In the genomic region with DNA sequence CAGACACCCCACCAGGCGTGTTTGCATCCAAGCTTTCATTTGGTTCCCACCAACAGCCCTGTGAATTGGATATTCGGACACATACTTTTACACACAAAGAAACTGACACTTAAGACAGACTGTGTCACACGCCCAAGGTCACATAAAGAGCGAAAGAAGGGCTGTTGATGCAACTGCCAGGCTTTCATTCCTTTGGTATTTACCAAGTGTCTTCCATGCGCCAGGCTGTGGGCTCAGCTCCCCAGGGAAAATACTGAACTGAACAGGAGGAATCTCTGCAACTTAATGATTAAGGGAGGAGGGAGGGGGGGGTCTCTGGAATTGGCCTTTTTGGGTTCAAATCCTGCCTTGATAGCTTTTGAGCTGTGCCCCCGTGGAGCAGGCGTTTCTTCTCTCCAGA, we compare ENCODE assay signal across 33 cellular contexts.
A peak's percentile ranks its signal among the peaks of the same experiment; 100 is the strongest.
DNase-seq lines count a peak whose midpoint lies in the region; FAIRE-seq and TF ChIP-seq lines count a peak whose summit lies in the region.
"Had no signal": no experiment of that assay in that cellular context is flagged by ENCODE, and none has a peak within 500 bp of the region (broad histone marks: within the 10 kb centered on the region; RNA-seq: fewer than 3 reads in every experiment).

No MANE protein-coding gene starts in this region.

- no peak overlapping the region for H3K4me2 ChIP-seq in astrocyte (ENCODE audit: low read length)
- H3K4me2 ChIP-seq: PC-9 had no signal

- H3K9me3 ChIP-seq in astrocyte (ENCODE audit: insufficient read depth, low read depth, low read length) = no peaks in the 10 kb centered on the region
- H3K9me3 ChIP-seq in Caco-2 = no peaks in the 10 kb centered on the region
- H3K9me3 ChIP-seq: upper lobe of left lung had no signal

- H3K4me1 Mint-ChIP-seq in astrocyte (ENCODE audit: low read depth, unreplicated experiment) = peaks cover 22% of the 10 kb centered on the region
- no peaks in the 10 kb centered on the region for H3K4me1 Mint-ChIP-seq in Caco-2 (ENCODE audit: low read depth, unreplicated experiment)
- H3K4me1 Mint-ChIP-seq: activated naive CD8-positive, alpha-beta T cell treated with anti-CD3 and anti-CD28 coated beads, Interleukin-2, amount 10 ng/mL, durations not matched to agents 7 days and 5 days; B cell; central memory CD8-positive, alpha-beta T cell; stimulated activated effector memory CD8-positive, alpha-beta T cell treated with anti-CD3 and anti-CD28 coated beads, Interleukin-12 subunit alpha, Interleukin-12 subunit beta, amount 100 ng/mL, for 72 hours had no signal

- H3K79me2 ChIP-seq in astrocyte (ENCODE audit: insufficient read depth, low read length) = no peaks in the 10 kb centered on the region
- H3K79me2 ChIP-seq: parathyroid adenoma had no signal

- no peak overlapping the region for H3K9ac ChIP-seq in astrocyte (ENCODE audit: low read length)
- H3K9ac ChIP-seq: parathyroid adenoma had no signal

- no peaks in the 10 kb centered on the region for H4K20me1 ChIP-seq in astrocyte (ENCODE audit: insufficient read depth, low read length)

- H3K36me3 Mint-ChIP-seq in astrocyte (ENCODE audit: low read depth, unreplicated experiment) = peaks cover 1% of the 10 kb centered on the region
- H3K36me3 Mint-ChIP-seq in Caco-2 (ENCODE audit: insufficient read depth, unreplicated experiment) = no peaks in the 10 kb centered on the region
- H3K36me3 Mint-ChIP-seq: activated naive CD8-positive, alpha-beta T cell treated with anti-CD3 and anti-CD28 coated beads, Interleukin-2, amount 10 ng/mL, durations not matched to agents 7 days and 5 days; stimulated activated effector memory CD8-positive, alpha-beta T cell treated with anti-CD3 and anti-CD28 coated beads, Interleukin-12 subunit alpha, Interleukin-12 subunit beta, amount 100 ng/mL, for 72 hours had no signal

- H3K27ac Mint-ChIP-seq in astrocyte (ENCODE audit: unreplicated experiment) = peak overlapping the region; percentile 27
- H3K27ac Mint-ChIP-seq in Caco-2 (ENCODE audit: unreplicated experiment) = no peak overlapping the region
- H3K27ac Mint-ChIP-seq: activated naive CD8-positive, alpha-beta T cell treated with anti-CD3 and anti-CD28 coated beads, Interleukin-2, amount 10 ng/mL, durations not matched to agents 7 days and 5 days; B cell; stimulated activated effector memory CD8-positive, alpha-beta T cell treated with anti-CD3 and anti-CD28 coated beads, Interleukin-12 subunit alpha, Interleukin-12 subunit beta, amount 100 ng/mL, for 72 hours; T-helper 2 cell treated with Interferon-gamma antibody and Interleukin-4, amounts not matched to agents 5 μg/mL and 100 μg/mL, for 36 hours had no signal

- peaks cover 33% of the 10 kb centered on the region for H3K4me1 ChIP-seq in astrocyte (ENCODE audit: insufficient read depth, low read length)
- H3K4me1 ChIP-seq in Caco-2 = no peaks in the 10 kb centered on the region
- H3K4me1 ChIP-seq: parathyroid adenoma, upper lobe of left lung had no signal

- CTCF ChIA-PET in Caco-2 (lab: Charles Lee) = no interaction called here

- H3K36me3 ChIP-seq in astrocyte (ENCODE audit: insufficient read depth, low read length) = no peaks in the 10 kb centered on the region
- H3K36me3 ChIP-seq in Caco-2 (ENCODE audit: control insufficient read depth, insufficient read depth, low read length) = no peaks in the 10 kb centered on the region
- H3K36me3 ChIP-seq: upper lobe of left lung had no signal

- TF ChIP-seq CTCF in astrocyte (IDR thresholded peaks at IDR 0.05; ENCODE audit: insufficient read depth, low read depth, low read length) (no peak), Caco-2 (IDR thresholded peaks at IDR 0.05; ENCODE audit: insufficient read depth in 1 of 2, low read depth in 1 of 2, low read length in 1 of 2, severe bottlenecking in 1 of 2, unreplicated experiment in 1 of 2) (no peak)

- H2AFZ ChIP-seq in astrocyte (ENCODE audit: low read depth, low read length) = no peak overlapping the region
- H2AFZ ChIP-seq: parathyroid adenoma, PC-9 had no signal

- DNase-seq in NCI-H2171 treated with DMSO at 0.1 percent for 48 hours (lab: John Stamatoyannopoulos, UW) (peak; percentile 8), NCI-H2171 (lab: John Stamatoyannopoulos, UW) (no peak), astrocyte (ENCODE audit: low read depth) (peak; percentile 26), islet precursor cell (peak; percentile 35), C1 segment of cervical spinal cord (lab: John Stamatoyannopoulos, UW) (no peak), HPDE6-E6E7 (ENCODE audit: extremely low spot score) (no peak), Caco-2 (no peak), urothelium cell line (ENCODE audit: low spot score) (no peak)
- DNase-seq: 8988T; activated CD4-positive, alpha-beta T cell treated with anti-CD3 and anti-CD28 coated beads for 4 hours; activated gamma-delta T cell; activated naive CD8-positive, alpha-beta T cell treated with anti-CD3 and anti-CD28 coated beads, Interleukin-2, amount 10 ng/mL, durations not matched to agents 7 days and 5 days; dermis blood vessel endothelial cell; KG1; NCI-H1417 treated with DMSO at 0.1 percent for 48 hours; NCI-H2081 treated with DMSO at 0.1 percent for 48 hours; NCI-H526; NK-92 treated with Interleukin-12 subunit alpha and Interleukin-12 subunit beta, amount 100 ng/mL, for 24 hours; PC-9; right cardiac atrium; SHP77; stimulated activated CD4-positive, alpha-beta T cell treated with anti-CD3 and anti-CD28 coated beads, Interleukin-12 subunit alpha, Interleukin-12 subunit beta, amount 100 ng/mL, for 4 hours; stimulated activated CD4-positive, alpha-beta T cell treated with anti-CD3 and anti-CD28 coated beads, Interleukin-4, amount 100 ng/mL, for 24 hours; substantia nigra; upper lobe of left lung had no signal

- POLR2A ChIA-PET in Caco-2 (lab: Charles Lee) = no interaction called here

- H3K27me3 Mint-ChIP-seq in astrocyte (ENCODE audit: low read depth, unreplicated experiment) (peaks cover 14% of the 10 kb centered on the region), Caco-2 (ENCODE audit: insufficient read depth, unreplicated experiment) (peaks cover 6% of the 10 kb centered on the region)
- H3K27me3 Mint-ChIP-seq: activated naive CD8-positive, alpha-beta T cell treated with anti-CD3 and anti-CD28 coated beads, Interleukin-2, amount 10 ng/mL, durations not matched to agents 7 days and 5 days had no signal

- H3K9me3 Mint-ChIP-seq in astrocyte (ENCODE audit: unreplicated experiment) (peaks cover 5% of the 10 kb centered on the region), Caco-2 (ENCODE audit: unreplicated experiment) (no peaks in the 10 kb centered on the region)
- H3K9me3 Mint-ChIP-seq: activated naive CD8-positive, alpha-beta T cell treated with anti-CD3 and anti-CD28 coated beads, Interleukin-2, amount 10 ng/mL, durations not matched to agents 7 days and 5 days; central memory CD8-positive, alpha-beta T cell; stimulated activated effector memory CD8-positive, alpha-beta T cell treated with anti-CD3 and anti-CD28 coated beads, Interleukin-12 subunit alpha, Interleukin-12 subunit beta, amount 100 ng/mL, for 72 hours; T-helper 2 cell treated with Interferon-gamma antibody and Interleukin-4, amounts not matched to agents 5 μg/mL and 100 μg/mL, for 36 hours had no signal

- no TSS peak for BruUV-seq in Caco-2 (replicated peaks; lab: Mats Ljungman, UMichigan)

- FAIRE-seq in astrocyte (lab: Jason Lieb, UNC) (no peak), urothelium cell line (lab: Jason Lieb, UNC) (no peak)
- FAIRE-seq: G401.6 had no signal

- intact Hi-C loops in Caco-2 (cut with micrococcal nuclease; ENCODE audit: unreplicated experiment) = no loop called here

- H3K4me3 ChIP-seq in astrocyte (ENCODE audit: insufficient read depth, low read depth, low read length) (no peak overlapping the region), Caco-2 (ENCODE audit: low read depth, low read length) (no peak overlapping the region)
- H3K4me3 ChIP-seq: lung, PC-9, upper lobe of left lung had no signal

- no peak overlapping the region for H3K27ac ChIP-seq in astrocyte (ENCODE audit: low read depth, low read length)
- H3K27ac ChIP-seq: parathyroid adenoma, PC-9, upper lobe of left lung, VCaP had no signal

- H3K4me3 Mint-ChIP-seq in astrocyte (ENCODE audit: unreplicated experiment) (no peak overlapping the region), Caco-2 (ENCODE audit: unreplicated experiment) (no peak overlapping the region)
- H3K4me3 Mint-ChIP-seq: activated naive CD8-positive, alpha-beta T cell treated with anti-CD3 and anti-CD28 coated beads, Interleukin-2, amount 10 ng/mL, durations not matched to agents 7 days and 5 days; B cell; central memory CD8-positive, alpha-beta T cell; stimulated activated effector memory CD8-positive, alpha-beta T cell treated with anti-CD3 and anti-CD28 coated beads, Interleukin-12 subunit alpha, Interleukin-12 subunit beta, amount 100 ng/mL, for 72 hours; T-helper 2 cell treated with Interferon-gamma antibody and Interleukin-4, amounts not matched to agents 5 μg/mL and 100 μg/mL, for 36 hours had no signal

- H3K27me3 ChIP-seq in astrocyte (ENCODE audit: insufficient read depth, low read length) (no peaks in the 10 kb centered on the region), Caco-2 (replicated peaks; ENCODE audit: control insufficient read depth, insufficient read depth, low read length) (no peaks in the 10 kb centered on the region)
- H3K27me3 ChIP-seq: upper lobe of left lung had no signal

Comparison
In these comparisons a context has a peak if more than half of its experiments do, and no peak if none do; other contexts are left out.
1. DNase-seq: peak in NCI-H2171 treated with DMSO at 0.1 percent for 48 hours (single experiment), astrocyte (single experiment) and islet precursor cell (single experiment); none in NCI-H2171 (single experiment), C1 segment of cervical spinal cord (0 of 14), HPDE6-E6E7 (single experiment), Caco-2 (0 of 2) and urothelium cell line (single experiment).